ENCODE assay signal across 8 cellular contexts in the genomic region with DNA sequence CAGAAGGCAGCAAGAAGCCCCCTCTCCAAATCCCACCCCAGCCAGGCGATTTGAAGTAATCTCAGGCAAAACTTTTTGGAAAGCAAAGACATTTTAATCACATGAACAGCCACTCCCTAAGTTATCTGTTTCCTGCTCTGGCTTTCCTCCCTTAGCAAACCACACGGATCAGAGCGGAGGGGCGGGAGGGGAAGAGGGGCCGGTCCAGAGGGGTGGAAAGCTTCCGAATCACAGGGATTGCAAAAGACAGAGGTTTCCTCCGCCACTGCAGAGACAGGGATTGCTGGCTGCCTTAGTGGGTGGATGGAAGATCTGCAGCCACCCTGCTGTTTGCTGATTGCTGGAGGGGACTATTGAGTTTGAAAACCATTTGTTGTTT. TPM values are rescaled to one million over a fixed set of nuclear protein-coding genes. Genes with fewer than 3 reads are reported as not detected.
DNase-seq lines count a peak whose midpoint lies in the region; ATAC-seq and TF ChIP-seq lines count a peak whose summit lies in the region.

No MANE protein-coding gene starts in this region.

- H3K36me3 ChIP-seq in ascending aorta (no peaks in the 10 kb centered on the region), gastrocnemius medialis (no peaks in the 10 kb centered on the region)

- H3K4me1 ChIP-seq in ascending aorta (peaks cover 41 to 95% of the 10 kb centered on the region in 2 donors), right cardiac atrium (ENCODE audit: control insufficient read depth, insufficient read depth, low read length) (peaks cover 67% of the 10 kb centered on the region), gastrocnemius medialis (peaks cover 0 to 9% of the 10 kb centered on the region in 2 donors)

- no peak overlapping the region for H3K27ac Mint-ChIP-seq in activated T-cell treated with anti-CD3 and anti-CD28 coated beads, Interleukin-2, amount 50 U/mL, for 72 hours

- H3K4me3 Mint-ChIP-seq in activated T-cell treated with anti-CD3 and anti-CD28 coated beads, Interleukin-2, amount 50 U/mL, for 72 hours, result no peak overlapping the region

- intact Hi-C loops in ascending aorta (cut with DNase I) (no loop called here), right cardiac atrium (cut with DNase I) (loop anchor here in 1 of 4 donors (5.0 kb wide), 1 partner anchor 38 kb away; no protein-coding TSS in a partner anchor), gastrocnemius medialis (cut with DNase I; ENCODE audit: low total_unique reads) (no loop called here)

- in situ Hi-C loops in gastrocnemius medialis (cut with MboI; ENCODE audit: low sequenced_read_pairs in 4 of 4), result no loop called here

- no peak overlapping the region for H3K4me3 ChIP-seq in ascending aorta
- no peak overlapping the region for H3K4me3 ChIP-seq in right cardiac atrium (ENCODE audit: low read length)
- H3K4me3 ChIP-seq in gastrocnemius medialis, result no peak overlapping the region

- TF ChIP-seq POLR2A in gastrocnemius medialis (IDR thresholded peaks at IDR 0.05), result no peak
- no peak for TF ChIP-seq POLR2A in erythroblast (IDR thresholded peaks at IDR 0.05; ENCODE audit: low read length)

- H3K4me1 Mint-ChIP-seq in activated T-cell treated with anti-CD3 and anti-CD28 coated beads, Interleukin-2, amount 50 U/mL, for 72 hours (ENCODE audit: low read depth), result no peaks in the 10 kb centered on the region

- H3K27me3 ChIP-seq in ascending aorta, result no peaks in the 10 kb centered on the region
- no peaks in the 10 kb centered on the region for H3K27me3 ChIP-seq in right cardiac atrium (ENCODE audit: control insufficient read depth, insufficient read depth)
- no peaks in the 10 kb centered on the region for H3K27me3 ChIP-seq in gastrocnemius medialis

- H3K27ac ChIP-seq in ascending aorta (peak overlapping the region; percentile 87 to 88), right cardiac atrium (ENCODE audit: low read length) (peak overlapping the region; percentile 87), gastrocnemius medialis (peak overlapping the region; percentile 80 to 87 (median 84))

- no peaks in the 10 kb centered on the region for H3K36me3 Mint-ChIP-seq in activated T-cell treated with anti-CD3 and anti-CD28 coated beads, Interleukin-2, amount 50 U/mL, for 72 hours (ENCODE audit: insufficient read depth in 2 of 2)

- H3K9me3 Mint-ChIP-seq in activated T-cell treated with anti-CD3 and anti-CD28 coated beads, Interleukin-2, amount 50 U/mL, for 72 hours, result no peaks in the 10 kb centered on the region

- H3K27me3 Mint-ChIP-seq in activated T-cell treated with anti-CD3 and anti-CD28 coated beads, Interleukin-2, amount 50 U/mL, for 72 hours (ENCODE audit: low read depth), result peaks cover 5% of the 10 kb centered on the region

- TF ChIP-seq CTCF in ascending aorta (IDR thresholded peaks at IDR 0.05), result no peak
- TF ChIP-seq CTCF in gastrocnemius medialis (IDR thresholded peaks at IDR 0.05 in 4 of 5, conservative IDR thresholded peaks at IDR 0.05 in 1 of 5), result no peak

- ATAC-seq in right cardiac atrium (peak; percentile 61 to 77), gastrocnemius medialis (peak; percentile 16 to 21), GM19351 (IDR thresholded peaks at IDR 0.05; ENCODE audit: unreplicated experiment) (no peak)
- ATAC-seq in activated T-cell treated with anti-CD3 and anti-CD28 coated beads, Interleukin-2, amount 50 U/mL, for 72 hours (replicated peaks in 1 of 2), result no peak

- 9% methylated on average over 7 of the region's 7 CpGs for WGBS in right cardiac atrium

- DNase-seq in GOT3 (lab: John Stamatoyannopoulos, UW) (peak; percentile 29), ascending aorta (ENCODE audit: low spot score in 2 of 2) (peak in 1 of 2 donors; percentile 78), right cardiac atrium (peak; percentile 85 to 89 (median 87)), gastrocnemius medialis (peak in 1 of 2 donors; percentile 69), erythroblast (lab: John Stamatoyannopoulos, UW) (no peak), mesenteric fat pad (ENCODE audit: low spot score) (no peak)
- DNase-seq in activated T-cell treated with anti-CD3 and anti-CD28 coated beads, Interleukin-2, amount 50 U/mL, for 72 hours, result no peak

- H3K9me3 ChIP-seq in ascending aorta, result no peaks in the 10 kb centered on the region
- H3K9me3 ChIP-seq in right cardiac atrium (ENCODE audit: control insufficient read depth, low read length), result no peaks in the 10 kb centered on the region
- no peaks in the 10 kb centered on the region for H3K9me3 ChIP-seq in gastrocnemius medialis

RNA-seq across cellular contexts. Expression of gene ZCCHC24, which starts 41.2 kb away (rescaled TPM):
- total RNA-seq in ascending aorta (180 TPM), right cardiac atrium (10 to 100 TPM; 60.4 to 75.3 (median 63.8) TPM), gastrocnemius medialis (100 to 1,000 TPM in 1 of 4 donors, 10 to 100 TPM in 3; 59.6 to 122 (median 84.5) TPM), mesenteric fat pad (90.8 TPM)
- polyA plus RNA-seq in right cardiac atrium, result 31.3 TPM
- 1 to 10 TPM; 1.1 to 1.7 TPM for total RNA-seq in activated T-cell treated with anti-CD3 and anti-CD28 coated beads, Interleukin-2, amount 50 U/mL, for 72 hours

RNA-seq across cellular contexts. Expression of gene PPIF, which starts 57.0 kb away (rescaled TPM):
- total RNA-seq in ascending aorta (172 TPM), right cardiac atrium (100 to 1,000 TPM in 3 of 4 donors, 10 to 100 TPM in 1; 91.8 to 121 (median 110) TPM), gastrocnemius medialis (10 to 100 TPM; 39.1 to 82.1 (median 67.9) TPM), mesenteric fat pad (181 TPM)
- 97.7 TPM for polyA plus RNA-seq in right cardiac atrium
- total RNA-seq in activated T-cell treated with anti-CD3 and anti-CD28 coated beads, Interleukin-2, amount 50 U/mL, for 72 hours, result 100 to 1,000 TPM; 102 to 104 TPM

Comparison
In these comparisons a context has a peak if more than half of its experiments do, and no peak if none do; other contexts are left out.
1. DNase-seq: peak in GOT3 (single experiment) and right cardiac atrium (3 of 3); none in activated T-cell treated with anti-CD3 and anti-CD28 coated beads, Interleukin-2, amount 50 U/mL, for 72 hours (0 of 2), erythroblast (0 of 2) and mesenteric fat pad (single experiment).
2. ATAC-seq: peak in right cardiac atrium (2 of 2) and gastrocnemius medialis (2 of 2); none in activated T-cell treated with anti-CD3 and anti-CD28 coated beads, Interleukin-2, amount 50 U/mL, for 72 hours (0 of 2) and GM19351 (single experiment).
3. RNA of gene ZCCHC24, which starts 41.2 kb away (total RNA-seq): 180 TPM in ascending aorta (single experiment), 59.6 to 122 TPM in gastrocnemius medialis, 90.8 TPM in mesenteric fat pad (single experiment) and 60.4 to 75.3 TPM in right cardiac atrium; 1.1 to 1.7 TPM in activated T-cell treated with anti-CD3 and anti-CD28 coated beads, Interleukin-2, amount 50 U/mL, for 72 hours; every median in the first group is over 10 times any median in the second.
4. Peak in every context shown above with its lines, with median percentiles within 50 percentile points of each other: H3K27ac ChIP-seq.